ENCODE assay signal across 9 cellular contexts in the genomic region with DNA sequence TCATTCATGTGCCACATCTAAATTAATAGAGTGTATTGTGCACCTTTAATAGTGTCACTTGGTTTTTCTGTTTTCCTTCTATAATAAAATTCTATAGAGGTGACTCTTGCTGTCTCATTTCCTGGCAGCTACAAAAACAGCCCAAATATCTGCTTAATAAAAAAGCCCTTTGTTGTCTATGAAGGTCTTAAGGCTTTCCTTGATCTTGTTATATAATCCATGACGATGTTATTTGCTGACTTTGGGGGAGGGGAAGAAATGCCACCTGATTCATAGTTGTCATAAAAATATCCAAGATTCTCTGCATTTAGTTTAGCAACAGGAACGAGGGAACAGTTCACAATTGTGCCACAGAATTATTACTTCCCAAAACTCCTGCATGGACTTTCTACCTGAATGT. TPM values are rescaled to one million over a fixed set of nuclear protein-coding genes. Genes with fewer than 3 reads are reported as not detected.
DNase-seq lines count a peak whose midpoint lies in the region; ATAC-seq, FAIRE-seq and TF ChIP-seq lines count a peak whose summit lies in the region.
"Had no signal": no experiment of that assay in that cellular context is flagged by ENCODE, and none has a peak within 500 bp of the region (broad histone marks: within the 10 kb centered on the region; RNA-seq: fewer than 3 reads in every experiment).

No MANE protein-coding gene starts in this region.

- TF ChIP-seq CTCF in heart right ventricle (IDR thresholded peaks at IDR 0.05) (no peak), mammary epithelial cell (conservative IDR thresholded peaks at IDR 0.05 in 1 of 2, IDR thresholded peaks at IDR 0.05 in 1 of 2; ENCODE audit: extremely low read depth in 1 of 2, insufficient read depth in 1 of 2, low read depth in 1 of 2, low read length in 2 of 2) (no peak)

- H2BK120ac ChIP-seq in mesenchymal stem cell (ENCODE audit: low read depth, low read length) = no peak overlapping the region

- H3K18ac ChIP-seq in mesenchymal stem cell (ENCODE audit: low read depth in 1 of 2, low read length in 2 of 2) = no peak overlapping the region

- H2AK5ac ChIP-seq in mesenchymal stem cell (ENCODE audit: low read length, severe bottlenecking) = no peak overlapping the region

- H3K9ac ChIP-seq in mammary epithelial cell (ENCODE audit: insufficient read depth, low read length) = peak overlapping the region; percentile 94
- H3K9ac ChIP-seq in mesenchymal stem cell (ENCODE audit: low read length) = peak overlapping the region; percentile 97

- DNase-seq in heart right ventricle (no peak), left cardiac atrium (no peak), mammary epithelial cell (peak; percentile 66), mesenchymal stem cell (no peak), urothelium cell line (ENCODE audit: low spot score) (peak; percentile 16), NCI-H526 (lab: John Stamatoyannopoulos, UW) (no peak)
- DNase-seq: NCI-H774 had no signal

- no TSS peak for BruUV-seq in mammary epithelial cell (replicated peaks; lab: Mats Ljungman, UMichigan)

- peak overlapping the region in 6 of 10 donors; percentile 49 to 58 (median 56) for H3K4me3 ChIP-seq in heart right ventricle
- peak overlapping the region in 2 of 3 experiments; percentile 52 to 75 for H3K4me3 ChIP-seq in mammary epithelial cell (replicated peaks in 1 of 3; ENCODE audit: insufficient read depth in 1 of 3, low read depth in 2 of 3, low read length in 3 of 3)
- peak overlapping the region in 1 of 2 experiments; percentile 16 for H3K4me3 ChIP-seq in mesenchymal stem cell (ENCODE audit: insufficient read depth in 1 of 2, low read depth in 1 of 2, low read length in 2 of 2)

- H3K27me3 ChIP-seq in heart right ventricle (no peaks in the 10 kb centered on the region), mammary epithelial cell (ENCODE audit: insufficient read depth, low read length) (no peaks in the 10 kb centered on the region), mesenchymal stem cell (ENCODE audit: control insufficient read depth in 1 of 2, insufficient read depth in 1 of 2, low read length in 2 of 2) (no peaks in the 10 kb centered on the region)

- H3K23ac ChIP-seq in mesenchymal stem cell (ENCODE audit: low read length in 2 of 2) = no peak overlapping the region

- H3K9me3 ChIP-seq in heart right ventricle = no peaks in the 10 kb centered on the region
- no peaks in the 10 kb centered on the region for H3K9me3 ChIP-seq in mammary epithelial cell (replicated peaks; ENCODE audit: insufficient read depth, low read length)
- no peaks in the 10 kb centered on the region for H3K9me3 ChIP-seq in mesenchymal stem cell (ENCODE audit: control insufficient read depth, low read length)

- H2AFZ ChIP-seq in mammary epithelial cell (ENCODE audit: low read depth, low read length) = no peak overlapping the region
- H2AFZ ChIP-seq in mesenchymal stem cell (ENCODE audit: low read depth, low read length) = no peak overlapping the region

- intact Hi-C loops in heart right ventricle (cut with DNase I) = no loop called here
- intact Hi-C loops in left cardiac atrium (cut with DNase I) = no loop called here
- intact Hi-C loops in mammary epithelial cell (cut with micrococcal nuclease) = loop anchor here (2.0 kb wide), 2 partner anchors 53 to 153 kb away; no protein-coding TSS in a partner anchor

- no peak overlapping the region for H2BK15ac ChIP-seq in mesenchymal stem cell (ENCODE audit: low read depth, poor library complexity, severe bottlenecking)

- ATAC-seq in heart right ventricle = no peak
- ATAC-seq in left cardiac atrium = no peak
- ATAC-seq in HG02588 (IDR thresholded peaks at IDR 0.05; ENCODE audit: unreplicated experiment) = no peak
- ATAC-seq in GM19023 (IDR thresholded peaks at IDR 0.05; ENCODE audit: unreplicated experiment) = no peak

- no peak overlapping the region for H2BK12ac ChIP-seq in mesenchymal stem cell (ENCODE audit: low read length in 2 of 2)

- H3K4me1 ChIP-seq in heart right ventricle = peaks cover 0 to 97% (median 84%) of the 10 kb centered on the region in 9 donors
- H3K4me1 ChIP-seq in mammary epithelial cell (ENCODE audit: insufficient read depth, low read length) = peaks cover 16% of the 10 kb centered on the region
- H3K4me1 ChIP-seq in mesenchymal stem cell (ENCODE audit: control insufficient read depth, insufficient read depth, low read depth, low read length) = peaks cover 4% of the 10 kb centered on the region

- H3K79me2 ChIP-seq in mammary epithelial cell (ENCODE audit: insufficient read depth, low read length) = peaks cover 28% of the 10 kb centered on the region

- H3K36me3 ChIP-seq in heart right ventricle (peaks cover 0 to 12% (median 0%) of the 10 kb centered on the region in 9 donors), mammary epithelial cell (ENCODE audit: insufficient read depth, low read length) (no peaks in the 10 kb centered on the region), mesenchymal stem cell (ENCODE audit: control insufficient read depth in 1 of 2, insufficient read depth in 2 of 2, low read depth in 1 of 2, low read length in 2 of 2) (peaks cover 5 to 6% of the 10 kb centered on the region in 2 experiments)

- H4K91ac ChIP-seq in mesenchymal stem cell (ENCODE audit: low read length) = no peak overlapping the region

- FAIRE-seq in urothelium cell line (lab: Jason Lieb, UNC) = no peak

- in situ Hi-C loops in mammary epithelial cell (cut with MboI; ENCODE audit: low sequenced_read_pairs in 2 of 2) = no loop called here

- no peak overlapping the region for H2BK5ac ChIP-seq in mesenchymal stem cell (ENCODE audit: low read depth, low read length, poor library complexity, severe bottlenecking)

- H3K4ac ChIP-seq in mesenchymal stem cell (ENCODE audit: low read depth in 1 of 2, low read length in 2 of 2) = no peak overlapping the region

- H3K27ac ChIP-seq in heart right ventricle = peak overlapping the region; percentile 6 to 91 (median 84)
- H3K27ac ChIP-seq in mammary epithelial cell (ENCODE audit: insufficient read depth, low read depth, low read length) = peak overlapping the region; percentile 97
- peak overlapping the region; percentile 41 for H3K27ac ChIP-seq in mesenchymal stem cell (ENCODE audit: low read length, poor library complexity, severe bottlenecking)

- WGBS in heart right ventricle, 2 donors = 16 to 36% methylated on average over 2 of the region's 2 CpGs
- 0% methylated on average over 2 of the region's 2 CpGs for WGBS in mammary epithelial cell (ENCODE audit: low coverage, missing lambda C conversion rate)
- WGBS in mesenchymal stem cell = 33% methylated on average over 1 of the region's 2 CpGs

- peak overlapping the region; percentile 86 for H3K4me2 ChIP-seq in mammary epithelial cell (ENCODE audit: insufficient read depth, low read depth, low read length)
- H3K4me2 ChIP-seq in mesenchymal stem cell (ENCODE audit: low read length, poor library complexity, severe bottlenecking) = no peak overlapping the region

- dilution Hi-C loops in mammary epithelial cell (cut with HindIII; ENCODE audit: low sequenced_read_pairs) = no loop called here

- H4K8ac ChIP-seq in mesenchymal stem cell (ENCODE audit: low read length) = no peak overlapping the region

- no peaks in the 10 kb centered on the region for H4K20me1 ChIP-seq in mammary epithelial cell (ENCODE audit: insufficient read depth, low read length)

- H3K79me1 ChIP-seq in mesenchymal stem cell (replicated peaks; ENCODE audit: low read length, poor library complexity, severe bottlenecking) = peaks cover 12% of the 10 kb centered on the region

- CTCF ChIA-PET in mammary epithelial cell (lab: Charles Lee; ENCODE audit: low non-redundant PET) = no interaction called here

- no peak overlapping the region for H3K14ac ChIP-seq in mesenchymal stem cell (ENCODE audit: low read length in 2 of 2)

RNA-seq across cellular contexts. Expression of gene CPEB4, which starts 31.3 kb away (rescaled TPM):
- total RNA-seq in heart right ventricle = 100 to 1,000 TPM; 116 to 279 (median 187) TPM
- 10 to 100 TPM; 29.4 to 35.4 TPM for polyA plus RNA-seq in heart right ventricle
- 100 to 1,000 TPM in 1 of 2 donors, 10 to 100 TPM in 1; 73.8 to 178 TPM for total RNA-seq in left cardiac atrium
- 10 to 100 TPM; 29.1 to 44.5 TPM for total RNA-seq in mammary epithelial cell
- polyA plus RNA-seq in mammary epithelial cell = 12.0 TPM
- polyA minus RNA-seq in mammary epithelial cell = 9.6 TPM
- 12.8 TPM for polyA plus RNA-seq in mesenchymal stem cell (2013, experiment 1 of 2)
- 12.4 TPM for polyA plus RNA-seq in mesenchymal stem cell (2013, experiment 2 of 2)

Comparison
In these comparisons a context has a peak if more than half of its experiments do, and no peak if none do; other contexts are left out.
1. DNase-seq: peak in mammary epithelial cell (single experiment) and urothelium cell line (single experiment); none in heart right ventricle (0 of 2), left cardiac atrium (single experiment), mesenchymal stem cell (single experiment) and NCI-H526 (0 of 2).
2. H3K27ac ChIP-seq: peak in every context shown above with its lines; median percentile 97 in mammary epithelial cell; 84 in heart right ventricle; 41 in mesenchymal stem cell.